ENCODE assay signal across 9 cellular contexts in the genomic region with DNA sequence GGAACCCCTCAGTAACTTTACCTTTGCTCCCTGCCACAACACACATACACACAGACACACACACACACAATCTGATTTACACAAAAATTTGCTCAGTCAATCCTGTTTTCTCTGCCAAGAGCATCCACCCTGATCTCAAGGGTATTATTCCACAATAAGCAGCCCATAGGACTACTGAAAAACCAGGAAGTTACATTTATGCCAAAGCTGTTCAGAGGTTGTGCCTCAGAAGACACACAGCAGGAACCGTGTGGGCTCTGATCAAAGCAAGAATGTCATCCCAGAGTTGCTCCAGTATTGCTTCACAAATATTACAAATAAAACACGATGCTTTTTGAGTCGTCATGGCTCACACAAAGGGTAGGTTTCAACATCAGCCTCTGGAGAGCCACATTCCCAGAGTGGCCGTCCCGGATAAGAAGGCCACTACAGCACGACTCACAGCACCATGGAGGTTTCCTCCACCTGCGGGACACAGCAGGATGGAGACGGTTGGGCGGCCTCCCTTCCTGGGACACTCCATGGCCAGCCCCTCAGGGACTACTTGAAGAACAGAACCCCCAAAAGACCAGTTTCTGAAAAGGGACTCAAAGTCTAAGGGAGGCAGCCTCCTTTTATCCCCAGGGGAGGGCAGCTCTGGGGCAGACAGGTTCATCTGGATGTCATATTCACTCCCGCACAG. TPM values are rescaled to one million over a fixed set of nuclear protein-coding genes. Genes with fewer than 3 reads are reported as not detected.
A peak's percentile ranks its signal among the peaks of the same experiment; 100 is the strongest.
DNase-seq lines count a peak whose midpoint lies in the region; ATAC-seq and TF ChIP-seq lines count a peak whose summit lies in the region.
"Had no signal": no experiment of that assay in that cellular context is flagged by ENCODE, and none has a peak within 500 bp of the region (broad histone marks: within the 10 kb centered on the region; RNA-seq: fewer than 3 reads in every experiment).

No MANE protein-coding gene starts in this region.

- POLR2A ChIA-PET in activated B cell treated with CpG ODN at 0.5 μM for 24 hours (lab: Charles Lee) = interaction anchor here (0.5 kb wide), 1 partner anchor 39 kb away, joined by 6 read pairs; the partner anchor contains the start of gene SAR1A

- CTCF ChIA-PET in activated B cell treated with CpG ODN at 0.5 μM for 24 hours (lab: Charles Lee) = interaction anchor here (1.0 kb wide), 1 partner anchor 16 kb away, joined by 4 read pairs; the partner anchor contains the start of gene TYSND1

- H3K4me1 Mint-ChIP-seq in activated B cell treated with CpG ODN at 0.5 μM for 24 hours = peaks cover 23% of the 10 kb centered on the region
- peaks cover 26% of the 10 kb centered on the region for H3K4me1 Mint-ChIP-seq in stimulated activated effector memory CD8-positive, alpha-beta T cell treated with anti-CD3 and anti-CD28 coated beads, Interleukin-12 subunit alpha, Interleukin-12 subunit beta, amount 100 ng/mL, for 72 hours

- peak overlapping the region; percentile 14 for H3K27ac Mint-ChIP-seq in activated B cell treated with CpG ODN at 0.5 μM for 24 hours
- no peak overlapping the region for H3K27ac Mint-ChIP-seq in stimulated activated effector memory CD8-positive, alpha-beta T cell treated with anti-CD3 and anti-CD28 coated beads, Interleukin-12 subunit alpha, Interleukin-12 subunit beta, amount 100 ng/mL, for 72 hours

- no peaks in the 10 kb centered on the region for H3K9me3 Mint-ChIP-seq in activated B cell treated with CpG ODN at 0.5 μM for 24 hours
- H3K9me3 Mint-ChIP-seq in stimulated activated effector memory CD8-positive, alpha-beta T cell treated with anti-CD3 and anti-CD28 coated beads, Interleukin-12 subunit alpha, Interleukin-12 subunit beta, amount 100 ng/mL, for 72 hours = no peaks in the 10 kb centered on the region

- H3K4me3 Mint-ChIP-seq in activated B cell treated with CpG ODN at 0.5 μM for 24 hours = peak overlapping the region; percentile 6
- peak overlapping the region; percentile 89 for H3K4me3 Mint-ChIP-seq in stimulated activated effector memory CD8-positive, alpha-beta T cell treated with anti-CD3 and anti-CD28 coated beads, Interleukin-12 subunit alpha, Interleukin-12 subunit beta, amount 100 ng/mL, for 72 hours

- no peak for TF ChIP-seq CTCF in GM12864 (IDR thresholded peaks at IDR 0.05; ENCODE audit: low read depth, low read length, missing control alignments)
- no peak for TF ChIP-seq CTCF in activated B cell treated with CpG ODN at 0.5 μM for 24 hours (IDR thresholded peaks at IDR 0.05)

- H3K36me3 Mint-ChIP-seq in activated B cell treated with CpG ODN at 0.5 μM for 24 hours (ENCODE audit: low read depth) = peaks cover 9% of the 10 kb centered on the region
- H3K36me3 Mint-ChIP-seq in stimulated activated effector memory CD8-positive, alpha-beta T cell treated with anti-CD3 and anti-CD28 coated beads, Interleukin-12 subunit alpha, Interleukin-12 subunit beta, amount 100 ng/mL, for 72 hours = peaks cover 17% of the 10 kb centered on the region

- DNase-seq in GM12864 (ENCODE audit: low read depth) = no peak
- no peak for DNase-seq in activated B cell treated with CpG ODN at 0.5 μM for 24 hours
- no peak for DNase-seq in Right ventricle myocardium superior
- no peak for DNase-seq in stimulated activated effector memory CD8-positive, alpha-beta T cell treated with anti-CD3 and anti-CD28 coated beads, Interleukin-12 subunit alpha, Interleukin-12 subunit beta, amount 100 ng/mL, for 72 hours (ENCODE audit: low spot score in 2 of 2)
- DNase-seq in activated CD4-positive, alpha-beta T cell treated with anti-CD3 and anti-CD28 coated beads, Interleukin-2, amount 50 U/mL, for 1 hour = no peak
- DNase-seq in activated effector memory CD4-positive, alpha-beta T cell treated with Interleukin-2 at 50 U/mL for 16 hours = no peak
- DNase-seq: Kasumi-1 had no signal

- peak overlapping the region; percentile 86 for H3K4me3 ChIP-seq in GM12864 (ENCODE audit: low read depth, low read length)

- ATAC-seq in activated B cell treated with CpG ODN at 0.5 μM for 24 hours (ENCODE audit: low read depth) (no peak), Right ventricle myocardium superior (ENCODE audit: poor library complexity) (peak; percentile 5), GM21381 (IDR thresholded peaks at IDR 0.05; ENCODE audit: unreplicated experiment) (no peak), GM21619 (IDR thresholded peaks at IDR 0.05; ENCODE audit: unreplicated experiment) (no peak)
- ATAC-seq in stimulated activated effector memory CD8-positive, alpha-beta T cell treated with anti-CD3 and anti-CD28 coated beads, Interleukin-12 subunit alpha, Interleukin-12 subunit beta, amount 100 ng/mL, for 72 hours = no peak

- no peaks in the 10 kb centered on the region for H3K27me3 Mint-ChIP-seq in activated B cell treated with CpG ODN at 0.5 μM for 24 hours

- intact Hi-C loops in activated B cell treated with CpG ODN at 0.5 μM for 24 hours (cut with micrococcal nuclease) = loop anchor here (5.0 kb wide), 1 partner anchor 41 kb away; the partner anchor contains the start of gene SAR1A
- intact Hi-C loops in Right ventricle myocardium superior (cut with DNase I) = no loop called here

RNA-seq across cellular contexts. Expression of gene AIFM2, which starts 1.6 kb away (rescaled TPM):
- total RNA-seq in activated B cell treated with CpG ODN at 0.5 μM for 24 hours = 8.9 and 10.8 TPM in 2 replicates
- 20.2 TPM for total RNA-seq in Right ventricle myocardium superior

RNA-seq across cellular contexts. Expression of gene TYSND1, which starts 15.5 kb away (rescaled TPM):
- total RNA-seq in activated B cell treated with CpG ODN at 0.5 μM for 24 hours (18.2 and 22.0 TPM in 2 replicates), Right ventricle myocardium superior (5.9 TPM)

RNA-seq across cellular contexts. Expression of gene SAR1A, which starts 39.3 kb away (rescaled TPM):
- 65.9 and 67.6 TPM in 2 replicates for total RNA-seq in activated B cell treated with CpG ODN at 0.5 μM for 24 hours
- total RNA-seq in Right ventricle myocardium superior = 72.7 TPM
